Comparison of ENCODE assay signal across 8 cellular contexts in genomic region chr15:43746245-43746902, GRCh38.
DNase-seq lines count a peak whose midpoint lies in the region; ATAC-seq and TF ChIP-seq lines count a peak whose summit lies in the region.
"Not testable (repeated sequence)": the region's sequence is repeated elsewhere in the genome, so short reads cannot be mapped to it uniquely, and the experiment has no call there.

Gene PDIA3, plus strand, starts transcription at chr15:43746438. Its CDS starts 102 bp downstream, at chr15:43746540.

- not testable (repeated sequence) for TF ChIP-seq CTCF in AG04449 (IDR thresholded peaks at IDR 0.05; ENCODE audit: insufficient read depth, low read length, missing control alignments); cardiac fibroblast (IDR thresholded peaks at IDR 0.05; ENCODE audit: low read depth, low read length)

- ATAC-seq in GM18907 (IDR thresholded peaks at IDR 0.05; ENCODE audit: unreplicated experiment) (peak; percentile 72), HG03135 (IDR thresholded peaks at IDR 0.05; ENCODE audit: unreplicated experiment) (peak; percentile 65)

- H3K4me3 ChIP-seq in AG04449 (ENCODE audit: low read depth, low read length) (peak within 1 kb of the TSS; percentile 74), cardiac fibroblast (replicated peaks in 1 of 2; ENCODE audit: low read depth in 2 of 2, low read length in 2 of 2) (peak within 1 kb of the TSS; percentile 78 to 79), skin epidermis (peak within 1 kb of the TSS; percentile 55 to 93 (median 79))

- peak within 1 kb of the TSS; percentile 65 to 99 (median 95) for H3K27ac ChIP-seq in skin epidermis

- POLR2A ChIA-PET in AG04449 (lab: Yijun Ruan, JAX): not testable (repeated sequence)

- CTCF ChIA-PET in AG04449 (lab: Yijun Ruan, JAX): not testable (repeated sequence)

- DNase-seq in AG04449 (ENCODE audit: low read depth, low spot score): not testable (repeated sequence)
- DNase-seq in NCI-H226 (peak; percentile 77), cardiac fibroblast (ENCODE audit: low read depth in 2 of 2) (peak; percentile 90 to 92), iPS-NIHi11 (ENCODE audit: low spot score) (peak; percentile 98)
- DNase-seq in activated CD4-positive, CD25-positive, alpha-beta regulatory T cell (lab: John Stamatoyannopoulos, UW): peak; percentile 61 to 77 (median 72)
